9 cellular contexts compared by ENCODE assay signal in the genomic region with DNA sequence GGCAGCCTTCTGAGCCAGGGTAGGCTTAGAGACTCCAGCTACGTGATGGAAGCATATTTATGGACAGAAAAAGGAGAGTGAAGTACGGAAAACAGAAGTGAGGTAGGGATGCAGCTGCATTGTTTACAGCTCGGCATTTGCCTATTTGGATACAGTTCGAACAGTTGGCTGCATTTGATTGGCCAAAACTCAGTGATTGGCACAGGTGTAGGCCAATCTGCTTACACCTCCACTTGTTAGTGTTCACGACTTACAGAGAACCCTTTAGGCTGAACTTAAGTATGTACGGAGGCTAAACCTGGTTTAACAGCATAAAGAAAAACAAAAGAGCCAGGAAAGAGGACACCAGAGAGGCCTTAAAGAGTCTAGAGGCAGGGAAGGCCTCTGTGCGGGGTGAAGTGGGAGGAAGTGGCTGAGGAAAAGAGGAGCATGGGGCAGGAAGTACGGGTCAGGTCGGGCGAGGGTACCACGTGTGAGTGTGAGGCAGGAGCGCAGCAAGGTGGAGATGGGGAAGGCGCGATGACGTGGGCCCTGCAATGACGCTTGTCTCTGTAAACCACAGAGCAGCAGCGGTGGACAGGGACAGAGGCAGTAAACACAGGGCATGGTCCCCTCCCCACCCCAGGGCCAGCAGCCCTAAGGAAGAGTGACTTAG. TPM values are rescaled to one million over a fixed set of nuclear protein-coding genes. Genes with fewer than 3 reads are reported as not detected.
A peak's percentile ranks its signal among the peaks of the same experiment; 100 is the strongest.
DNase-seq lines count a peak whose midpoint lies in the region; ATAC-seq lines count a peak whose summit lies in the region.
"Had no signal": no experiment of that assay in that cellular context is flagged by ENCODE, and none has a peak within 500 bp of the region (broad histone marks: within the 10 kb centered on the region; RNA-seq: fewer than 3 reads in every experiment).

No MANE protein-coding gene starts in this region.

- DNase-seq in activated CD4-positive, alpha-beta T cell treated with anti-CD3 and anti-CD28 coated beads for 4 hours, result peak; percentile 55 to 69
- peak; percentile 83 for DNase-seq in dermis blood vessel endothelial cell
- peak; percentile 60 for DNase-seq in putamen (ENCODE audit: low spot score)
- DNase-seq in SHP77 (lab: John Stamatoyannopoulos, UW), result no peak
- DNase-seq in NCI-H2227 (lab: John Stamatoyannopoulos, UW; ENCODE audit: unreplicated experiment), result no peak

- ATAC-seq in HG02623 (IDR thresholded peaks at IDR 0.05; ENCODE audit: unreplicated experiment), result no peak

- no peaks in the 10 kb centered on the region for H3K27me3 ChIP-seq in BLaER1

- no peak overlapping the region; the same call in 1 of the 2 replicates for H3K4me3 ChIP-seq in BLaER1
- H3K4me3 ChIP-seq: thoracic aorta had no signal

- H3K27ac ChIP-seq in BLaER1 (peak overlapping the region; percentile 33), KOPT-K1 (ENCODE audit: low read depth, low read length, poor library complexity, severe bottlenecking) (peak overlapping the region; percentile 84)
- H3K27ac ChIP-seq: thoracic aorta had no signal

- H3K9ac ChIP-seq in BLaER1, result no peak overlapping the region

- H3K36me3 ChIP-seq in BLaER1, result no peaks in the 10 kb centered on the region
- H3K36me3 ChIP-seq in KOPT-K1 (ENCODE audit: insufficient read depth, low read length), result no peaks in the 10 kb centered on the region
- H3K36me3 ChIP-seq: thoracic aorta had no signal

- peaks cover 96% of the 10 kb centered on the region for H3K4me1 ChIP-seq in BLaER1

- H3K9me3 ChIP-seq in BLaER1, result no peaks in the 10 kb centered on the region
- no peaks in the 10 kb centered on the region for H3K9me3 ChIP-seq in KOPT-K1 (ENCODE audit: insufficient read depth, low read length, poor library complexity, severe bottlenecking)
- H3K9me3 ChIP-seq: thoracic aorta had no signal

- peak overlapping the region; percentile 95 for H3K4me2 ChIP-seq in BLaER1

- no peaks in the 10 kb centered on the region for H4K20me1 ChIP-seq in BLaER1

RNA-seq across cellular contexts. Expression of gene RSPH1, which starts 32.0 kb away (rescaled TPM):
- not detected in 2 replicates for total RNA-seq in dermis blood vessel endothelial cell

RNA-seq across cellular contexts. Expression of gene SLC37A1, which starts 49.7 kb away (rescaled TPM):
- 14.0 and 15.0 TPM in 2 replicates for total RNA-seq in dermis blood vessel endothelial cell

Comparison
In these comparisons a context has a peak if more than half of its experiments do, and no peak if none do; other contexts are left out.
1. DNase-seq: peak in activated CD4-positive, alpha-beta T cell treated with anti-CD3 and anti-CD28 coated beads for 4 hours (2 of 2), dermis blood vessel endothelial cell (single experiment) and putamen (single experiment); none in SHP77 (0 of 2) and NCI-H2227 (single experiment).